In the genomic region with DNA sequence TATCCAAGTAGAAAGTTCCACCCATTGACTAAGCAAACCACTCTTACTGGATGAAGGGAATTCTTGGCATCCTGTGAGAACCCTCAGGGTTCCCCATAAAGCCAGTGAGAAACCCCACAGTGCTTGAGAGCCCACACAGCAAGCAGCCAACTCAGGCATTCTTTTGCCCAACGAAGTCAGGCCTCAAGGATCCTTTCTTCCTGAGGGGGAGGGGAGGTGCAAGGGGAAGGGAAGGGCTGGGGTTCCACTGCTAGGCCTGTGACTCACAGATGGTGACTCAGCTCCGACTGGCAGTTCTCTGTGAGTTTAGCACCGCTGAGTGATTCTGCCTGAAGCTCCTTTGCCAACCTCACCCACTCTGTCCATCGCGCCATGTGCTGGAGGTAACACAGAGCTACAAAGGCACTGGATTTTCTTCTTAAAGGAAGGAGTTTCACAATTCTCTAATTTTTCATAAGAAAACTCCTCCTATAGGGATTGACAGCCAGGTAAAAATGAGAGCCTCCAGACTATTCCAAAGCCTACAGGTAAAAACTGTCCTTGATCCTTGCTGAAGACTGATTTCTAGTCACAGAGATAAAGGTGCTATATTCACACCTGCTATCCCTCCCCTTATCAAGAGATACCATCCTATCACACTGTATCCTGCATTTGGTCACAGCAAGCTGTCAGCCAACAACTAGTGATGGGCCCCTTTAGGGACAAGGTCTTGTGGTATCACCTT, we compare ENCODE assay signal across 9 cellular contexts. TPM values are rescaled to one million over a fixed set of nuclear protein-coding genes. Genes with fewer than 3 reads are reported as not detected.
DNase-seq lines count a peak whose midpoint lies in the region; ATAC-seq and TF ChIP-seq lines count a peak whose summit lies in the region.
"Had no signal": no experiment of that assay in that cellular context is flagged by ENCODE, and none has a peak within 500 bp of the region (broad histone marks: within the 10 kb centered on the region; RNA-seq: fewer than 3 reads in every experiment).

No MANE protein-coding gene starts in this region.

- peaks cover 31% of the 10 kb centered on the region for H3K27me3 Mint-ChIP-seq in GM23338 (ENCODE audit: insufficient read depth, low read depth, poor library complexity)
- H3K27me3 Mint-ChIP-seq: naive B cell had no signal

- H3K4me1 ChIP-seq in GM23338 (ENCODE audit: insufficient read depth), result peaks cover 43% of the 10 kb centered on the region
- H3K4me1 ChIP-seq in foreskin keratinocyte, result peaks cover 50% of the 10 kb centered on the region
- peaks cover 73% of the 10 kb centered on the region for H3K4me1 ChIP-seq in suprapubic skin

- TF ChIP-seq CTCF in GM23338 (conservative IDR thresholded peaks at IDR 0.05; ENCODE audit: low read depth in 2 of 2), result no peak
- TF ChIP-seq CTCF in foreskin keratinocyte (conservative IDR thresholded peaks at IDR 0.05), result no peak
- TF ChIP-seq CTCF in omental fat pad (IDR thresholded peaks at IDR 0.05), result no peak
- TF ChIP-seq CTCF in suprapubic skin (IDR thresholded peaks at IDR 0.05), result no peak

- H3K36me3 ChIP-seq in GM23338 (ENCODE audit: insufficient read depth), result peaks cover 73% of the 10 kb centered on the region
- H3K36me3 ChIP-seq in suprapubic skin, result peaks cover 43% of the 10 kb centered on the region

- peak overlapping the region; percentile 87 for H3K27ac Mint-ChIP-seq in GM23338

- no peak overlapping the region for H2AFZ ChIP-seq in GM23338

- peaks cover 69% of the 10 kb centered on the region for H3K4me1 Mint-ChIP-seq in GM23338

- H3K27me3 ChIP-seq in GM23338 (ENCODE audit: insufficient read depth), result no peaks in the 10 kb centered on the region
- H3K27me3 ChIP-seq in foreskin keratinocyte, result no peaks in the 10 kb centered on the region
- no peaks in the 10 kb centered on the region for H3K27me3 ChIP-seq in suprapubic skin

- peaks cover 4% of the 10 kb centered on the region; the same call in 2 of the 3 replicates for H3K9me3 Mint-ChIP-seq in GM23338
- H3K9me3 Mint-ChIP-seq: naive B cell had no signal

- H3K27ac ChIP-seq in GM23338 (ENCODE audit: low read depth) (peak overlapping the region; percentile 94), foreskin keratinocyte (peak overlapping the region; percentile 15), suprapubic skin (peak overlapping the region; percentile 71)

- no peak for TF ChIP-seq EP300 in suprapubic skin (IDR thresholded peaks at IDR 0.05)

- H3K9me2 ChIP-seq in GM23338 (ENCODE audit: insufficient read depth), result no peaks in the 10 kb centered on the region

- 8% methylated on average over 5 of the region's 5 CpGs for WGBS in suprapubic skin

- peaks cover 69% of the 10 kb centered on the region for H4K20me1 ChIP-seq in GM23338 (replicated peaks; ENCODE audit: insufficient read depth)

- H3K4me2 ChIP-seq in GM23338, result peak overlapping the region; percentile 72

- no peaks in the 10 kb centered on the region for H3K9me3 ChIP-seq in suprapubic skin

- H3K36me3 Mint-ChIP-seq in GM23338 (ENCODE audit: low read depth), result peaks cover 97% of the 10 kb centered on the region

- ATAC-seq in GM23338 (peak; percentile 68), foreskin keratinocyte (peak; percentile 79), omental fat pad (ENCODE audit: low FRiP score) (peak; percentile 79), GM18868 (IDR thresholded peaks at IDR 0.05; ENCODE audit: unreplicated experiment) (no peak)

- H3K79me2 ChIP-seq in GM23338 (replicated peaks; ENCODE audit: insufficient read depth), result peaks cover 99% of the 10 kb centered on the region

- DNase-seq in GM23338 (ENCODE audit: low spot score) (peak; percentile 83), SIG-M5 (lab: John Stamatoyannopoulos, UW) (peak; percentile 80), foreskin keratinocyte (peak; percentile 94 to 98), omental fat pad (ENCODE audit: low spot score) (peak; percentile 93), suprapubic skin (ENCODE audit: low spot score in 2 of 2) (peak; percentile 86 to 89), OCI-M2 (lab: John Stamatoyannopoulos, UW; ENCODE audit: unreplicated experiment) (no peak)
- peak; percentile 92 for DNase-seq in activated effector memory CD4-positive, alpha-beta T cell treated with anti-CD3 and anti-CD28 coated beads, Interleukin-2, amount 50 U/mL, for 16 hours
- DNase-seq: naive B cell had no signal

- no peak for TF ChIP-seq POLR2A in suprapubic skin (IDR thresholded peaks at IDR 0.05)

- peak overlapping the region; percentile 49 for H3K4me3 Mint-ChIP-seq in GM23338

- peaks cover 67% of the 10 kb centered on the region for H3F3A ChIP-seq in GM23338 (replicated peaks; ENCODE audit: low read depth)

- H3K4me3 ChIP-seq in GM23338 (peak overlapping the region; percentile 18; the same call in 1 of the 2 replicates), suprapubic skin (peak overlapping the region; percentile 11)

TF ChIP-seq in GM23338, 12 proteins besides CTCF, POLR2A, EP300 and RAD21 (continues in another document):
- TF ChIP-seq STAT1 (IDR thresholded peaks at IDR 0.05; ENCODE audit: unreplicated experiment), result no peak
- TF ChIP-seq, protein P1, sequence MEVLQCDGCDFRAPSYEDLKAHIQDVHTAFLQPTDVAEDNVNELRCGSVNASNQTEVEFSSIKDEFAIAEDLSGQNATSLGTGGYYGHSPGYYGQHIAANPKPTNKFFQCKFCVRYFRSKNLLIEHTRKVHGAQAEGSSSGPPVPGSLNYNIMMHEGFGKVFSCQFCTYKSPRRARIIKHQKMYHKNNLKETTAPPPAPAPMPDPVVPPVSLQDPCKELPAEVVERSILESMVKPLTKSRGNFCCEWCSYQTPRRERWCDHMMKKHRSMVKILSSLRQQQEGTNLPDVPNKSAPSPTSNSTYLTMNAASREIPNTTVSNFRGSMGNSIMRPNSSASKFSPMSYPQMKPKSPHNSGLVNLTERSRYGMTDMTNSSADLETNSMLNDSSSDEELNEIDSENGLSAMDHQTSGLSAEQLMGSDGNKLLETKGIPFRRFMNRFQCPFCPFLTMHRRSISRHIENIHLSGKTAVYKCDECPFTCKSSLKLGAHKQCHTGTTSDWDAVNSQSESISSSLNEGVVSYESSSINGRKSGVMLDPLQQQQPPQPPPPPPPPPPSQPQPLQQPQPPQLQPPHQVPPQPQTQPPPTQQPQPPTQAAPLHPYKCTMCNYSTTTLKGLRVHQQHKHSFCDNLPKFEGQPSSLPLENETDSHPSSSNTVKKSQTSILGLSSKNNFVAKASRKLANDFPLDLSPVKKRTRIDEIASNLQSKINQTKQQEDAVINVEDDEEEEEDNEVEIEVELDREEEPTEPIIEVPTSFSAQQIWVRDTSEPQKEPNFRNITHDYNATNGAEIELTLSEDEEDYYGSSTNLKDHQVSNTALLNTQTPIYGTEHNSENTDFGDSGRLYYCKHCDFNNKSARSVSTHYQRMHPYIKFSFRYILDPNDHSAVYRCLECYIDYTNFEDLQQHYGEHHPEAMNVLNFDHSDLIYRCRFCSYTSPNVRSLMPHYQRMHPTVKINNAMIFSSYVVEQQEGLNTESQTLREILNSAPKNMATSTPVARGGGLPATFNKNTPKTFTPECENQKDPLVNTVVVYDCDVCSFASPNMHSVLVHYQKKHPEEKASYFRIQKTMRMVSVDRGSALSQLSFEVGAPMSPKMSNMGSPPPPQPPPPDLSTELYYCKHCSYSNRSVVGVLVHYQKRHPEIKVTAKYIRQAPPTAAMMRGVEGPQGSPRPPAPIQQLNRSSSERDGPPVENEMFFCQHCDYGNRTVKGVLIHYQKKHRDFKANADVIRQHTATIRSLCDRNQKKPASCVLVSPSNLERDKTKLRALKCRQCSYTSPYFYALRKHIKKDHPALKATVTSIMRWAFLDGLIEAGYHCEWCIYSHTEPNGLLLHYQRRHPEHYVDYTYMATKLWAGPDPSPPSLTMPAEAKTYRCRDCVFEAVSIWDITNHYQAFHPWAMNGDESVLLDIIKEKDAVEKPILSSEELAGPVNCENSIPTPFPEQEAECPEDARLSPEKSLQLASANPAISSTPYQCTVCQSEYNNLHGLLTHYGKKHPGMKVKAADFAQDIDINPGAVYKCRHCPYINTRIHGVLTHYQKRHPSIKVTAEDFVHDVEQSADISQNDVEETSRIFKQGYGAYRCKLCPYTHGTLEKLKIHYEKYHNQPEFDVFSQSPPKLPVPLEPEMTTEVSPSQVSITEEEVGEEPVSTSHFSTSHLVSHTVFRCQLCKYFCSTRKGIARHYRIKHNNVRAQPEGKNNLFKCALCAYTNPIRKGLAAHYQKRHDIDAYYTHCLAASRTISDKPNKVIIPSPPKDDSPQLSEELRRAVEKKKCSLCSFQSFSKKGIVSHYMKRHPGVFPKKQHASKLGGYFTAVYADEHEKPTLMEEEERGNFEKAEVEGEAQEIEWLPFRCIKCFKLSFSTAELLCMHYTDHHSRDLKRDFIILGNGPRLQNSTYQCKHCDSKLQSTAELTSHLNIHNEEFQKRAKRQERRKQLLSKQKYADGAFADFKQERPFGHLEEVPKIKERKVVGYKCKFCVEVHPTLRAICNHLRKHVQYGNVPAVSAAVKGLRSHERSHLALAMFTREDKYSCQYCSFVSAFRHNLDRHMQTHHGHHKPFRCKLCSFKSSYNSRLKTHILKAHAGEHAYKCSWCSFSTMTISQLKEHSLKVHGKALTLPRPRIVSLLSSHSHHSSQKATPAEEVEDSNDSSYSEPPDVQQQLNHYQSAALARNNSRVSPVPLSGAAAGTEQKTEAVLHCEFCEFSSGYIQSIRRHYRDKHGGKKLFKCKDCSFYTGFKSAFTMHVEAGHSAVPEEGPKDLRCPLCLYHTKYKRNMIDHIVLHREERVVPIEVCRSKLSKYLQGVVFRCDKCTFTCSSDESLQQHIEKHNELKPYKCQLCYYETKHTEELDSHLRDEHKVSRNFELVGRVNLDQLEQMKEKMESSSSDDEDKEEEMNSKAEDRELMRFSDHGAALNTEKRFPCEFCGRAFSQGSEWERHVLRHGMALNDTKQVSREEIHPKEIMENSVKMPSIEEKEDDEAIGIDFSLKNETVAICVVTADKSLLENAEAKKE (CRISPR knock-in tag; IDR thresholded peaks at IDR 0.05), result peak; percentile 92

RNA-seq across cellular contexts. Expression of a gene that starts 4.8 kb away (rescaled TPM):
- 1,517 and 1,831 TPM in 2 replicates for total RNA-seq in GM23338 (2014; rRNA removed; shearing (Covaris generic))
- 882 and 910 TPM in 2 replicates for polyA plus RNA-seq in GM23338 (2016; fragmentation: Nextera tagmentation; extraction: Ambion mirVana)
- total RNA-seq in foreskin keratinocyte, result 2,474 and 2,598 TPM in 2 replicates
- 2,513 and 2,566 TPM in 2 replicates for polyA plus RNA-seq in foreskin keratinocyte
- 1,000 to 10,000 TPM in 1 of 4 donors, 100 to 1,000 TPM in 3; 322 to 1,205 (median 623) TPM for total RNA-seq in omental fat pad
- 100 to 1,000 TPM; 406 to 694 (median 578) TPM for total RNA-seq in suprapubic skin

RNA-seq across cellular contexts. Expression of a gene that starts 56.2 kb away (rescaled TPM):
- 157 and 170 TPM in 2 replicates for total RNA-seq in GM23338 (2014; rRNA removed; shearing (Covaris generic))
- polyA plus RNA-seq in GM23338 (2016; fragmentation: Nextera tagmentation; extraction: Ambion mirVana) (148 and 166 TPM in 2 replicates), foreskin keratinocyte (7.6 and 9.9 TPM in 2 replicates)
- total RNA-seq in foreskin keratinocyte (20.5 and 23.1 TPM in 2 replicates), omental fat pad (100 to 1,000 TPM in 1 of 4 donors, 10 to 100 TPM in 3; 46.3 to 117 (median 55.4) TPM), suprapubic skin (100 to 1,000 TPM in 2 of 4 donors, 10 to 100 TPM in 2; 43.4 to 113 (median 83.3) TPM)

Comparison
In these comparisons a context has a peak if more than half of its experiments do, and no peak if none do; other contexts are left out.
1. H3K27ac ChIP-seq: peak in every context shown above with its lines; median percentile 94 in GM23338; 71 in suprapubic skin; 15 in foreskin keratinocyte.